ENCODE assay signal across 17 cellular contexts in genomic region chr6:156413156-156413555, GRCh38.
"Had no signal": no experiment of that assay in that cellular context is flagged by ENCODE, and none has a peak within 500 bp of the region (broad histone marks: within the 10 kb centered on the region; RNA-seq: fewer than 3 reads in every experiment).

No MANE protein-coding gene starts in this region.

- H3K27me3 Mint-ChIP-seq: activated naive CD8-positive, alpha-beta T cell had no signal

- H3K4me1 Mint-ChIP-seq: brain had no signal

- H3K4me3 Mint-ChIP-seq: activated naive CD8-positive, alpha-beta T cell; brain; natural killer cell treated with Interleukin-12 subunit alpha and Interleukin-12 subunit beta and Interleukin-15 and Interleukin-18, amount 100 ng/mL, for 72 hours had no signal

- H3K27me3 ChIP-seq: tibial nerve, vagina had no signal

- DNase-seq: activated CD4-positive, alpha-beta T cell treated with anti-CD3 and anti-CD28 coated beads, Interleukin-2, amount 50 U/mL, for 1 hour; activated CD8-positive, alpha-beta memory T cell treated with anti-CD3 and anti-CD28 coated beads for 24 hours; activated gamma-delta T cell treated with Interleukin-2 at 50 U/mL for 16 hours; amniotic stem cell; cortex of kidney; effector CD4-positive, alpha-beta T cell; foreskin melanocyte; kidney glomerular epithelial cell; retina; stimulated activated CD4-positive, alpha-beta T cell treated with anti-CD3 and anti-CD28 coated beads, Interleukin-4, amount 100 ng/mL, for 24 hours; stimulated activated naive CD4-positive, alpha-beta T cell had no signal

- H3K27ac Mint-ChIP-seq: activated naive CD8-positive, alpha-beta T cell; brain; natural killer cell treated with Interleukin-12 subunit alpha and Interleukin-12 subunit beta and Interleukin-15 and Interleukin-18, amount 100 ng/mL, for 72 hours had no signal

- H3K9me3 ChIP-seq: vagina had no signal

- H3K4me3 ChIP-seq: skin epidermis, tibial nerve, vagina had no signal

- H3K9me3 Mint-ChIP-seq: natural killer cell treated with Interleukin-12 subunit alpha and Interleukin-12 subunit beta and Interleukin-15 and Interleukin-18, amount 100 ng/mL, for 72 hours had no signal

- ATAC-seq: natural killer cell treated with Interleukin-12 subunit alpha and Interleukin-12 subunit beta and Interleukin-15 and Interleukin-18, amount 100 ng/mL, for 72 hours had no signal

- H3K36me3 Mint-ChIP-seq: brain; natural killer cell treated with Interleukin-12 subunit alpha and Interleukin-12 subunit beta and Interleukin-15 and Interleukin-18, amount 100 ng/mL, for 72 hours had no signal

- H3K27ac ChIP-seq: skin epidermis, tibial nerve, vagina had no signal
